Comparison of ENCODE assay signal across 21 cellular contexts in the genomic region with DNA sequence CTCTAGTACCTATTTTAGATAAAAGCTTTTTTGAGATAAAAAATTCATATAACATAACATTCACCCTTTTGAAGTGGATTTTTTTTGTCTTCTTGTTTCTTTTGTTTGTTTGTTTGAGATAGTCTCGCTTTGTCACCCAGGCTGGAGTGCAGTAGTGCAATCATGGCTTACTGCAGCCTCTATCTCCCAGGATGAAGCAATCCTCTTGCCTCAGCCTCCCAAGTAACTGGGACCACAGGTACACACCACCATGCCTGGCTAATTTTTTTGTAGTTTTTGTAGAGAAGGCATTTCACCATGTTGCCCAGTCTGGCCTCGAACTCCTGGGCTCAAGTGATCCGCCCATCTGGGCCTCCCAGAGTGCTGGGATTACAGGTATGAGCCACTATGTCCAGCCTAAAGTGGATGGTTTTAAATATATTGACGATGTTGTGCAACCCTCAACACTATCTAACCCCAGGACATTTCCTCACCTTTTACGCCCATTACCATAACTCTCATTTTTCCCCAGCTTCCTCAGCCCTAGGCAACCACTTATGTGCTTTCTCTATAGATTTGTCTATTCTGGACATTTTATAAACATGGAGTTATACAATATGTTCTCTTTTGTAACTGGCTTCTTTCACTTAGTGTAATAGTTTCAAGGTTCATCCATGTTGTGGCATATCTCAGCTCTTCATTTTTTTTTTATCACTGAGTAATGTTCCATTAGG. TPM values are rescaled to one million over a fixed set of nuclear protein-coding genes. Genes with fewer than 3 reads are reported as not detected.
DNase-seq lines count a peak whose midpoint lies in the region; ATAC-seq, FAIRE-seq and TF ChIP-seq lines count a peak whose summit lies in the region.
"Had no signal": no experiment of that assay in that cellular context is flagged by ENCODE, and none has a peak within 500 bp of the region (broad histone marks: within the 10 kb centered on the region; RNA-seq: fewer than 3 reads in every experiment).

No MANE protein-coding gene starts in this region.

- H3K18ac ChIP-seq in H9 (ENCODE audit: insufficient read length, low read depth, low read length): no peak overlapping the region

- H3T11ph ChIP-seq in H9 (ENCODE audit: low read length): no peak overlapping the region

- H3K9ac ChIP-seq in subcutaneous abdominal adipose tissue (ENCODE audit: low read length in 5 of 5): no peak overlapping the region
- H3K9ac ChIP-seq in H9 (ENCODE audit: extremely low read depth, insufficient read length, low read length): no peak overlapping the region

- TF ChIP-seq CTCF in D721Med (IDR thresholded peaks at IDR 0.05; ENCODE audit: insufficient read depth, missing control alignments) (no peak), chondrocyte (IDR thresholded peaks at IDR 0.05) (no peak), H9 (conservative IDR thresholded peaks at IDR 0.05) (no peak), left ventricle myocardium inferior (IDR thresholded peaks at IDR 0.05; ENCODE audit: borderline replicate concordance) (no peak)

- H4K91ac ChIP-seq in H9 (ENCODE audit: insufficient read length, low read depth, low read length): no peak overlapping the region

- no CpG with 5 or more reads among the region's 5 CpGs for WGBS in H9 (ENCODE audit: extremely low coverage, insufficient read length, low lambda C conversion rate)

- H3K36me3 ChIP-seq in subcutaneous abdominal adipose tissue (ENCODE audit: control insufficient read depth in 5 of 5, insufficient read depth in 5 of 5, low read length in 5 of 5) (peaks cover 0 to 14% (median 5%) of the 10 kb centered on the region in 5 donors), left ventricle myocardium inferior (peaks cover 9% of the 10 kb centered on the region)

- ATAC-seq in activated T-cell treated with anti-CD3 and anti-CD28 coated beads, Interleukin-2, amount 50 U/mL, for 72 hours (replicated peaks in 1 of 2): no peak
- ATAC-seq: A549, GM23338, HCT116 had no signal

- no peaks in the 10 kb centered on the region for H3K79me2 ChIP-seq in H9 (ENCODE audit: insufficient read depth, low read length)

- H2BK20ac ChIP-seq in H9 (ENCODE audit: low read depth, low read length, poor library complexity, severe bottlenecking): no peak overlapping the region

- H3K4me3 ChIP-seq in subcutaneous abdominal adipose tissue (ENCODE audit: low read depth in 1 of 5, low read length in 5 of 5): no peak overlapping the region
- no peak overlapping the region for H3K4me3 ChIP-seq in left ventricle myocardium inferior
- H3K4me3 ChIP-seq: A549, GM23338 had no signal

- peak overlapping the region; percentile 18 for H3K27ac Mint-ChIP-seq in chondrocyte (ENCODE audit: unreplicated experiment)
- no peak overlapping the region for H3K27ac Mint-ChIP-seq in activated T-cell treated with anti-CD3 and anti-CD28 coated beads, Interleukin-2, amount 50 U/mL, for 72 hours
- no peak overlapping the region for H3K27ac Mint-ChIP-seq in H9
- H3K27ac Mint-ChIP-seq: CD4-positive, alpha-beta T cell; GM23338; HFFc6 had no signal

- DNase-seq in D721Med (ENCODE audit: insufficient read length, low spot score) (no peak), chondrocyte (ENCODE audit: low spot score) (peak; percentile 9), H9 (no peak), left ventricle myocardium inferior (no peak)
- DNase-seq in activated T-cell treated with anti-CD3 and anti-CD28 coated beads, Interleukin-2, amount 50 U/mL, for 72 hours: no peak
- no peak for DNase-seq in activated CD4-positive, CD25-positive, alpha-beta regulatory T cell treated with anti-CD3 and anti-CD28 coated beads, Interleukin-2, amount 50 U/mL, for 72 hours
- DNase-seq: AML-193; Caco-2; CD4-positive, alpha-beta T cell; DMS153; DMS79; GDM1; HFFc6 had no signal

- no peaks in the 10 kb centered on the region for H3K27me3 ChIP-seq in layer of hippocampus (ENCODE audit: control insufficient read depth, insufficient read depth, low read length)
- H3K27me3 ChIP-seq in subcutaneous abdominal adipose tissue (ENCODE audit: control insufficient read depth in 5 of 5, insufficient read depth in 4 of 5, low read length in 5 of 5): no peaks in the 10 kb centered on the region
- no peaks in the 10 kb centered on the region for H3K27me3 ChIP-seq in H9 (ENCODE audit: insufficient read depth, low read length)
- H3K27me3 ChIP-seq in left ventricle myocardium inferior (ENCODE audit: low read depth): no peaks in the 10 kb centered on the region

- no peak overlapping the region for H2BK5ac ChIP-seq in H9 (ENCODE audit: insufficient read length, low read length)

- H4K5ac ChIP-seq in H9 (ENCODE audit: insufficient read length, low read depth, low read length): no peak overlapping the region

- no peak overlapping the region for H2BK12ac ChIP-seq in H9 (ENCODE audit: insufficient read length, low read depth, low read length)

- H3K56ac ChIP-seq in H9 (ENCODE audit: insufficient read length, low read depth, low read length): no peak overlapping the region

- peaks cover 18% of the 10 kb centered on the region for H3K36me3 Mint-ChIP-seq in chondrocyte (ENCODE audit: low read depth)
- peaks cover 2 to 5% of the 10 kb centered on the region in 2 donors for H3K36me3 Mint-ChIP-seq in activated T-cell treated with anti-CD3 and anti-CD28 coated beads, Interleukin-2, amount 50 U/mL, for 72 hours (ENCODE audit: insufficient read depth in 2 of 2)
- H3K36me3 Mint-ChIP-seq in H9 (ENCODE audit: insufficient read depth in 1 of 3, low read depth in 3 of 3): peaks cover 10 to 12% (median 10%) of the 10 kb centered on the region in 3 experiments

- no peak overlapping the region for H3K4ac ChIP-seq in H9 (ENCODE audit: low read depth, low read length)

- no peak overlapping the region for H3K23ac ChIP-seq in H9 (ENCODE audit: insufficient read length, low read depth, low read length)

- H3K9me3 ChIP-seq in subcutaneous abdominal adipose tissue (ENCODE audit: control insufficient read depth in 5 of 5, low read length in 5 of 5) (no peaks in the 10 kb centered on the region), H9 (ENCODE audit: control insufficient read depth, low read depth, low read length) (no peaks in the 10 kb centered on the region), left ventricle myocardium inferior (replicated peaks) (no peaks in the 10 kb centered on the region)
- H3K9me3 ChIP-seq: Caco-2 had no signal

- no peaks in the 10 kb centered on the region for H4K20me1 ChIP-seq in H9 (ENCODE audit: control insufficient read depth, insufficient read depth, insufficient read length)

- intact Hi-C loops in left ventricle myocardium inferior (cut with micrococcal nuclease): no loop called here

- H3K9me3 Mint-ChIP-seq in chondrocyte (ENCODE audit: low read depth) (peaks cover 7% of the 10 kb centered on the region), H9 (peaks cover 0 to 5% of the 10 kb centered on the region in 2 experiments; a peak in 4 of 5 replicates)
- peaks cover 2 to 8% of the 10 kb centered on the region in 2 donors for H3K9me3 Mint-ChIP-seq in activated T-cell treated with anti-CD3 and anti-CD28 coated beads, Interleukin-2, amount 50 U/mL, for 72 hours
- H3K9me3 Mint-ChIP-seq: CD4-positive, alpha-beta T cell; GM23338; HFFc6 had no signal

- FAIRE-seq in D721Med (lab: Jason Lieb, UNC): peak; percentile 25
- FAIRE-seq: A549, H54 had no signal

- no peak overlapping the region for H2AK5ac ChIP-seq in H9 (ENCODE audit: insufficient read length, low read length)

- H3K79me1 ChIP-seq in H9 (ENCODE audit: insufficient read depth, low read depth, low read length, poor library complexity, severe bottlenecking): no peaks in the 10 kb centered on the region

- H2BK15ac ChIP-seq in H9 (ENCODE audit: low read depth, low read length): no peak overlapping the region

- no peak overlapping the region for H2AFZ ChIP-seq in H9 (ENCODE audit: low read length)
- H2AFZ ChIP-seq: GM23338 had no signal

- H3K4me2 ChIP-seq in H9 (ENCODE audit: insufficient read depth, insufficient read length, low read length): no peak overlapping the region
- H3K4me2 ChIP-seq: A549, GM23338 had no signal

- H3K27ac ChIP-seq in layer of hippocampus (ENCODE audit: low read depth, low read length) (peak overlapping the region; percentile 97), subcutaneous abdominal adipose tissue (ENCODE audit: low read depth, low read length) (peak overlapping the region; percentile 58), H9 (ENCODE audit: insufficient read length, low read depth, low read length) (no peak overlapping the region), left ventricle myocardium inferior (replicated peaks) (no peak overlapping the region)
- H3K27ac ChIP-seq: 22Rv1, A549, C4-2B had no signal

- no peak overlapping the region for H3K14ac ChIP-seq in H9 (ENCODE audit: insufficient read depth, low read length)

- H3K4me1 Mint-ChIP-seq in chondrocyte (ENCODE audit: low read depth): peaks cover 91% of the 10 kb centered on the region
- no peaks in the 10 kb centered on the region for H3K4me1 Mint-ChIP-seq in activated T-cell treated with anti-CD3 and anti-CD28 coated beads, Interleukin-2, amount 50 U/mL, for 72 hours (ENCODE audit: low read depth)
- H3K4me1 Mint-ChIP-seq in H9: peaks cover 33 to 37% of the 10 kb centered on the region in 2 experiments

- no peaks in the 10 kb centered on the region for H3K23me2 ChIP-seq in H9 (ENCODE audit: insufficient read length, low read depth, low read length, poor library complexity, severe bottlenecking)

- H3K27me3 Mint-ChIP-seq in chondrocyte (ENCODE audit: low read depth) (no peaks in the 10 kb centered on the region), H9 (ENCODE audit: low read depth) (peaks cover 3% of the 10 kb centered on the region)
- H3K27me3 Mint-ChIP-seq in activated T-cell treated with anti-CD3 and anti-CD28 coated beads, Interleukin-2, amount 50 U/mL, for 72 hours (ENCODE audit: low read depth): no peaks in the 10 kb centered on the region
- H3K27me3 Mint-ChIP-seq: CD4-positive, alpha-beta T cell had no signal

- no peak overlapping the region for H3K4me3 Mint-ChIP-seq in chondrocyte (ENCODE audit: unreplicated experiment)
- H3K4me3 Mint-ChIP-seq in activated T-cell treated with anti-CD3 and anti-CD28 coated beads, Interleukin-2, amount 50 U/mL, for 72 hours: no peak overlapping the region
- H3K4me3 Mint-ChIP-seq in H9: no peak overlapping the region
- H3K4me3 Mint-ChIP-seq: CD4-positive, alpha-beta T cell; GM23338; HFFc6 had no signal

- no peak overlapping the region for H2BK120ac ChIP-seq in H9 (ENCODE audit: low read depth, low read length, poor library complexity, severe bottlenecking)

- H3K4me1 ChIP-seq in subcutaneous abdominal adipose tissue (ENCODE audit: control insufficient read depth in 5 of 5, insufficient read depth in 5 of 5, low read length in 5 of 5): peaks cover 8 to 62% (median 55%) of the 10 kb centered on the region in 5 donors
- no peaks in the 10 kb centered on the region; the same call in 1 of the 2 replicates for H3K4me1 ChIP-seq in H9 (ENCODE audit: insufficient read depth, low read length)
- H3K4me1 ChIP-seq in left ventricle myocardium inferior: peaks cover 45% of the 10 kb centered on the region
- H3K4me1 ChIP-seq: Caco-2 had no signal

- no peak overlapping the region for H4K8ac ChIP-seq in H9 (replicated peaks; ENCODE audit: insufficient read length, low read depth, low read length)

RNA-seq across cellular contexts. Expression of gene CTIF, which starts 38.8 kb away (rescaled TPM):
- 173 to 236 TPM (median 184 TPM) in 3 replicates for total RNA-seq in chondrocyte
- total RNA-seq in activated T-cell treated with anti-CD3 and anti-CD28 coated beads, Interleukin-2, amount 50 U/mL, for 72 hours: 1 to 10 TPM; 4.6 to 4.7 TPM
- total RNA-seq in H9 (2021): 14.4 and 15.8 TPM in 2 replicates
- total RNA-seq in left ventricle myocardium inferior: 60.0 TPM

Comparison
In these comparisons a context has a peak if more than half of its experiments do, and no peak if none do; other contexts are left out.
1. H3K27ac ChIP-seq: peak in layer of hippocampus (single experiment) and subcutaneous abdominal adipose tissue (single experiment); none in H9 (single experiment) and left ventricle myocardium inferior (single experiment).